ENCODE assay signal across 8 cellular contexts in the genomic region with DNA sequence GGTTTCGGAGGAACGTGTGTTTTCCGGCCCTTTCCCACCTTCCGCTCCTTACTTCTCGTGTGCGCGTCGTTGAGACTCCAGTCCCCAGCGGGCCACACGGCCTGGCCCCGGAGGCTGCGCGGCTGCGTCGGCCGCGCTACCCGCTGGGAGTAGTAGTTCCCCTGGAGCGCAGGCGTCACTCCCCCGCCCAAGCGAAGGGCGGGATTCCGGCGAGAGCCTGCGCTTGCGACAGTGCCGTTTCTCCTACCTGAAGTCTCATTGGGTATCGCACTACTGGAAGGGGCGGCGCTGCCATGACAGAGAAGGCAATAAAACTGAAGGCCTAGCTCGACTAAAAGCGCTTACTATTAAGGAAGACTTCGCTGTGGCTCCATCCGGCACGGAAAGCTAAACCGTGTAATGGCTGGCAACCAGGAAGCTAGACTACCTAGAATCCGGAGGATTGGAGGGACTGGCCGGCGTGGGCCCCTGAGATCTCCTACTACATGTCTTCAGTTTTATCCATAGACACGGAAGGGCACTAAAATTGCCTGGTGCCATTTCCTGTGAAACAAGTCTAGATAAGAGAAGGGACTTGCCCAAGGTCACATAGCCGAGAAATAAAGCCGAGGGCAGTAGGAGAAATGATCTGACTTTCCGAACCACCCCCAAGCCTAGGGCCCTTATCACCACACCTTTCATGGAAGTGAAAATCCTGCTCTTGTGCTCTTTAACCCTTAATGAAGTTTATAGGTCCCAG. TPM values are rescaled to one million over a fixed set of nuclear protein-coding genes. Genes with fewer than 3 reads are reported as not detected.
DNase-seq lines count a peak whose midpoint lies in the region; ATAC-seq and TF ChIP-seq lines count a peak whose summit lies in the region.

No MANE protein-coding gene starts in this region.

- H3K36me3 ChIP-seq in liver (ENCODE audit: control insufficient read depth in 4 of 4, insufficient read depth in 3 of 4, low read depth in 1 of 4, low read length in 3 of 4) = peaks cover 0 to 8% (median 0%) of the 10 kb centered on the region in 4 donors

- CTCF ChIA-PET in CD4-positive, alpha-beta T cell (lab: Charles Lee) = no interaction called here
- CTCF ChIA-PET in activated CD4-positive, alpha-beta memory T cell treated with anti-CD3 and anti-CD28 coated beads for 36 hours (lab: Charles Lee) = interaction anchor here (1.3 to 1.8 kb wide), 3 partner anchors 10 to 43 kb away, joined by 3 to 13 read pairs (median 3); no protein-coding TSS in a partner anchor

- POLR2A ChIA-PET in CD4-positive, alpha-beta T cell (lab: Charles Lee) = interaction anchor here (0.6 to 3.6 kb wide), 21 partner anchors 9 to 1056 kb away, joined by 3 to 65 read pairs (median 6); a partner anchor contains a TSS
- POLR2A ChIA-PET in activated CD4-positive, alpha-beta memory T cell treated with anti-CD3 and anti-CD28 coated beads for 36 hours (lab: Charles Lee) = interaction anchor here (0.6 to 2.6 kb wide), 6 partner anchors 9 to 956 kb away, joined by 3 to 16 read pairs (median 6); a partner anchor contains a TSS

- intact Hi-C loops in CD4-positive, alpha-beta T cell (cut with DNase I, micrococcal nuclease) = loop anchor here (1.0 to 10.0 kb wide), 13 partner anchors 102 to 675 kb away; a partner anchor contains a TSS
- intact Hi-C loops in activated CD4-positive, alpha-beta memory T cell treated with anti-CD3 and anti-CD28 coated beads for 36 hours (cut with micrococcal nuclease) = loop anchor here (1.0 to 10.0 kb wide), 10 partner anchors 63 to 880 kb away; a partner anchor contains a TSS
- intact Hi-C loops in dorsolateral prefrontal cortex (cut with DNase I) = loop anchor here (1.0 to 10.0 kb wide), 11 partner anchors 55 to 675 kb away; a partner anchor contains a TSS

- no peaks in the 10 kb centered on the region for H3K27me3 Mint-ChIP-seq in CD4-positive, alpha-beta T cell
- H3K27me3 Mint-ChIP-seq in activated CD4-positive, alpha-beta memory T cell treated with anti-CD3 and anti-CD28 coated beads for 36 hours = no peaks in the 10 kb centered on the region

- TF ChIP-seq RAD21 in liver (IDR thresholded peaks at IDR 0.05) = no peak

- peaks cover 43% of the 10 kb centered on the region for H3K4me1 Mint-ChIP-seq in CD4-positive, alpha-beta T cell (ENCODE audit: low read depth)
- H3K4me1 Mint-ChIP-seq in activated CD4-positive, alpha-beta memory T cell treated with anti-CD3 and anti-CD28 coated beads for 36 hours (ENCODE audit: low read depth) = peaks cover 45% of the 10 kb centered on the region

- no peaks in the 10 kb centered on the region for H3K9me3 ChIP-seq in CD4-positive, alpha-beta T cell (ENCODE audit: control insufficient read depth, low read length)
- no peaks in the 10 kb centered on the region for H3K9me3 ChIP-seq in liver (ENCODE audit: control insufficient read depth in 4 of 4, low read length in 3 of 4)

- H3K4me3 ChIP-seq in dorsolateral prefrontal cortex (peak overlapping the region; percentile 63 to 100 (median 97)), liver (ENCODE audit: low read depth in 1 of 3, low read length in 3 of 3) (peak overlapping the region; percentile 87 to 92 (median 92))

- H3K4me3 Mint-ChIP-seq in CD4-positive, alpha-beta T cell = peak overlapping the region; percentile 99
- peak overlapping the region; percentile 99 for H3K4me3 Mint-ChIP-seq in activated CD4-positive, alpha-beta memory T cell treated with anti-CD3 and anti-CD28 coated beads for 36 hours

- WGBS in liver = under 1% methylated on average over 44 of the region's 44 CpGs

- H3K27ac ChIP-seq in CD4-positive, alpha-beta T cell (ENCODE audit: low read depth, low read length) = peak overlapping the region; percentile 97
- H3K27ac ChIP-seq in dorsolateral prefrontal cortex (peak overlapping the region; percentile 83 to 99 (median 98)), liver (ENCODE audit: low read depth in 1 of 2, low read length in 2 of 2) (peak overlapping the region; percentile 98 to 99)

- ATAC-seq in CD4-positive, alpha-beta T cell (ENCODE audit: poor library complexity) = peak; percentile 80
- ATAC-seq in GM19452 (IDR thresholded peaks at IDR 0.05; ENCODE audit: unreplicated experiment) (peak; percentile 80), HG03575 (IDR thresholded peaks at IDR 0.05; ENCODE audit: extremely low read depth, insufficient number of reproducible peaks, low FRiP score, unreplicated experiment) (peak; percentile 31)

- DNase-seq in CD4-positive, alpha-beta T cell = peak; percentile 91 to 97 (median 95)
- DNase-seq in NCI-H82 (lab: John Stamatoyannopoulos, UW) (peak; percentile 99), dorsolateral prefrontal cortex (peak; percentile 87 to 98 (median 97))
- peak; percentile 98 for DNase-seq in activated CD4-positive, alpha-beta memory T cell treated with anti-CD3 and anti-CD28 coated beads for 36 hours
- peak; percentile 97 for DNase-seq in stimulated activated CD4-positive, alpha-beta T cell treated with anti-CD3 and anti-CD28 coated beads, Interleukin-4, amount 100 ng/mL, for 24 hours

- peaks cover 47% of the 10 kb centered on the region for H3K36me3 Mint-ChIP-seq in CD4-positive, alpha-beta T cell (ENCODE audit: low read depth)
- peaks cover 27% of the 10 kb centered on the region for H3K36me3 Mint-ChIP-seq in activated CD4-positive, alpha-beta memory T cell treated with anti-CD3 and anti-CD28 coated beads for 36 hours

- no peaks in the 10 kb centered on the region for H3K9me3 Mint-ChIP-seq in CD4-positive, alpha-beta T cell
- H3K9me3 Mint-ChIP-seq in activated CD4-positive, alpha-beta memory T cell treated with anti-CD3 and anti-CD28 coated beads for 36 hours = no peaks in the 10 kb centered on the region

- peaks cover 6 to 30% (median 19%) of the 10 kb centered on the region in 4 donors for H3K4me1 ChIP-seq in liver (ENCODE audit: control insufficient read depth in 4 of 4, insufficient read depth in 4 of 4, low read length in 3 of 4)

- TF ChIP-seq CTCF in CD4-positive, alpha-beta T cell (IDR thresholded peaks at IDR 0.05) = no peak
- TF ChIP-seq CTCF in dorsolateral prefrontal cortex (IDR thresholded peaks at IDR 0.05 in 54 of 56, conservative IDR thresholded peaks at IDR 0.05 in 2 of 56; ENCODE audit: low read depth in 1 of 56, partially characterized antibody in 56 of 56) (peak in 9 of 56 donors; percentile 4 to 31 (median 15)), liver (IDR thresholded peaks at IDR 0.05; ENCODE audit: low read depth, low read length, missing input control) (no peak)

- H3K9ac ChIP-seq in liver (ENCODE audit: low read depth in 1 of 2, low read length in 2 of 2) = peak overlapping the region; percentile 96 to 100

- H3K27me3 ChIP-seq in CD4-positive, alpha-beta T cell (ENCODE audit: control insufficient read depth, insufficient read depth, low read length) = no peaks in the 10 kb centered on the region
- H3K27me3 ChIP-seq in dorsolateral prefrontal cortex (no peaks in the 10 kb centered on the region), liver (ENCODE audit: control insufficient read depth in 4 of 4, insufficient read depth in 4 of 4, low read length in 3 of 4) (no peaks in the 10 kb centered on the region)

- H3K27ac Mint-ChIP-seq in CD4-positive, alpha-beta T cell = peak overlapping the region; percentile 100
- peak overlapping the region; percentile 99 for H3K27ac Mint-ChIP-seq in activated CD4-positive, alpha-beta memory T cell treated with anti-CD3 and anti-CD28 coated beads for 36 hours

TF ChIP-seq in liver, 16 proteins besides CTCF, POLR2A, EP300 and RAD21 (continues in another document):
- TF ChIP-seq HNF4G (IDR thresholded peaks at IDR 0.05) = no peak
- TF ChIP-seq EGR1 (IDR thresholded peaks at IDR 0.05; ENCODE audit: low read depth in 2 of 2) = peak; percentile 54 to 66
- TF ChIP-seq NR2F2 (IDR thresholded peaks at IDR 0.05) = no peak
- TF ChIP-seq FOXA1 (IDR thresholded peaks at IDR 0.05) = peak; percentile 8
- peak; percentile 90 for TF ChIP-seq YY1 (IDR thresholded peaks at IDR 0.05)
- no peak for TF ChIP-seq FOXA2 (IDR thresholded peaks at IDR 0.05)
- peak; percentile 75 for TF ChIP-seq SP1 (IDR thresholded peaks at IDR 0.05)
- TF ChIP-seq GABPA (IDR thresholded peaks at IDR 0.05 in 1 of 2, conservative IDR thresholded peaks at IDR 0.05 in 1 of 2) = peak in 1 of 2 donors; percentile 75
- TF ChIP-seq, protein P1, sequence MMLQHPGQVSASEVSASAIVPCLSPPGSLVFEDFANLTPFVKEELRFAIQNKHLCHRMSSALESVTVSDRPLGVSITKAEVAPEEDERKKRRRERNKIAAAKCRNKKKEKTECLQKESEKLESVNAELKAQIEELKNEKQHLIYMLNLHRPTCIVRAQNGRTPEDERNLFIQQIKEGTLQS (IDR thresholded peaks at IDR 0.05) = no peak
- TF ChIP-seq, protein P2, sequence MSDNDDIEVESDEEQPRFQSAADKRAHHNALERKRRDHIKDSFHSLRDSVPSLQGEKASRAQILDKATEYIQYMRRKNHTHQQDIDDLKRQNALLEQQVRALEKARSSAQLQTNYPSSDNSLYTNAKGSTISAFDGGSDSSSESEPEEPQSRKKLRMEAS (IDR thresholded peaks at IDR 0.05) = peak; percentile 69
- TF ChIP-seq TAF1 (conservative IDR thresholded peaks at IDR 0.05) = peak; percentile 95
- TF ChIP-seq, protein P3, sequence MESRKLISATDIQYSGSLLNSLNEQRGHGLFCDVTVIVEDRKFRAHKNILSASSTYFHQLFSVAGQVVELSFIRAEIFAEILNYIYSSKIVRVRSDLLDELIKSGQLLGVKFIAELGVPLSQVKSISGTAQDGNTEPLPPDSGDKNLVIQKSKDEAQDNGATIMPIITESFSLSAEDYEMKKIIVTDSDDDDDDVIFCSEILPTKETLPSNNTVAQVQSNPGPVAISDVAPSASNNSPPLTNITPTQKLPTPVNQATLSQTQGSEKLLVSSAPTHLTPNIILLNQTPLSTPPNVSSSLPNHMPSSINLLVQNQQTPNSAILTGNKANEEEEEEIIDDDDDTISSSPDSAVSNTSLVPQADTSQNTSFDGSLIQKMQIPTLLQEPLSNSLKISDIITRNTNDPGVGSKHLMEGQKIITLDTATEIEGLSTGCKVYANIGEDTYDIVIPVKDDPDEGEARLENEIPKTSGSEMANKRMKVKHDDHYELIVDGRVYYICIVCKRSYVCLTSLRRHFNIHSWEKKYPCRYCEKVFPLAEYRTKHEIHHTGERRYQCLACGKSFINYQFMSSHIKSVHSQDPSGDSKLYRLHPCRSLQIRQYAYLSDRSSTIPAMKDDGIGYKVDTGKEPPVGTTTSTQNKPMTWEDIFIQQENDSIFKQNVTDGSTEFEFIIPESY (IDR thresholded peaks at IDR 0.05) = peak; percentile 90
- peak in 1 of 2 donors; percentile 18 for TF ChIP-seq JUND (IDR thresholded peaks at IDR 0.05)

RNA-seq across cellular contexts. Expression of a gene that starts 0.8 kb away (rescaled TPM):
- total RNA-seq in CD4-positive, alpha-beta T cell = 1 to 10 TPM; 5.6 to 6.3 TPM
- total RNA-seq in activated CD4-positive, alpha-beta memory T cell treated with anti-CD3 and anti-CD28 coated beads for 36 hours = 10 to 100 TPM; 34.0 to 34.5 TPM
- 10 to 100 TPM; 10.8 to 25.2 (median 17.7) TPM for total RNA-seq in dorsolateral prefrontal cortex
- total RNA-seq in liver = 10 to 100 TPM in 1 of 2 donors, 1 to 10 TPM in 1; 8.0 to 12.1 TPM
- polyA plus RNA-seq in liver = 10 to 100 TPM; 12.0 to 13.0 TPM

RNA-seq across cellular contexts. Expression of a gene that starts 0.8 kb away (rescaled TPM):
- total RNA-seq in CD4-positive, alpha-beta T cell = 100 to 1,000 TPM; 116 to 125 TPM
- 100 to 1,000 TPM; 106 TPM for total RNA-seq in activated CD4-positive, alpha-beta memory T cell treated with anti-CD3 and anti-CD28 coated beads for 36 hours
- total RNA-seq in dorsolateral prefrontal cortex (100 to 1,000 TPM in 10 of 120 experiments, 10 to 100 TPM in 110; 67.0 to 120 (median 87.2) TPM), liver (10 to 100 TPM; 66.9 to 86.7 TPM)
- 10 to 100 TPM; 24.8 to 40.1 TPM for polyA plus RNA-seq in liver

Comparison
In these comparisons a context has a peak if more than half of its experiments do, and no peak if none do; other contexts are left out.
1. Peak in every context shown above with its lines: DNase-seq, ATAC-seq, H3K4me3 ChIP-seq and H3K27ac ChIP-seq.